Comparison of ENCODE assay signal across 17 cellular contexts in genomic region chr2:96918092-96918753, GRCh38. TPM values are rescaled to one million over a fixed set of nuclear protein-coding genes. Genes with fewer than 3 reads are reported as not detected.
A peak's percentile ranks its signal among the peaks of the same experiment; 100 is the strongest.
DNase-seq lines count a peak whose midpoint lies in the region; ATAC-seq, FAIRE-seq and TF ChIP-seq lines count a peak whose summit lies in the region.
"Had no signal": no experiment of that assay in that cellular context is flagged by ENCODE, and none has a peak within 500 bp of the region (broad histone marks: within the 10 kb centered on the region; RNA-seq: fewer than 3 reads in every experiment).

No MANE protein-coding gene starts in this region.

- FAIRE-seq in K562 (lab: Jason Lieb, UNC) = no peak
- FAIRE-seq: A204.1, H54 had no signal

- no peaks in the 10 kb centered on the region for H3K27me3 ChIP-seq in Caco-2 (replicated peaks; ENCODE audit: control insufficient read depth, insufficient read depth, low read length)
- H3K27me3 ChIP-seq in K562 (ENCODE audit: control insufficient read depth in 2 of 2, insufficient read depth in 2 of 2, low read length in 2 of 2) = no peaks in the 10 kb centered on the region
- H3K27me3 ChIP-seq in neural progenitor cell = no peaks in the 10 kb centered on the region
- H3K27me3 ChIP-seq in ascending aorta = no peaks in the 10 kb centered on the region
- H3K27me3 ChIP-seq: BE2C had no signal

- H4K20me1 ChIP-seq in K562 (replicated peaks; ENCODE audit: control insufficient read depth, insufficient read depth, low read length) (no peaks in the 10 kb centered on the region), neural progenitor cell (ENCODE audit: low read depth) (no peaks in the 10 kb centered on the region)

- H3K4me3 Mint-ChIP-seq in Caco-2 (ENCODE audit: unreplicated experiment) (no peak overlapping the region), neural progenitor cell (no peak overlapping the region), type B pancreatic cell (no peak overlapping the region)
- H3K4me3 Mint-ChIP-seq: CD4-positive, alpha-beta T cell had no signal

- POLR2A ChIA-PET in Caco-2 (lab: Charles Lee) = no interaction called here
- POLR2A ChIA-PET in K562 (lab: Yijun Ruan, JAX) = interaction anchor here (0.7 to 1.5 kb wide), 7 partner anchors 10 to 1200 kb away, joined by 3 to 5 read pairs (median 3); no protein-coding TSS in a partner anchor

- H2AFZ ChIP-seq in K562 (ENCODE audit: low read depth, low read length) = no peak overlapping the region
- H2AFZ ChIP-seq in neural progenitor cell (replicated peaks) = no peak overlapping the region
- H2AFZ ChIP-seq: GM23248 had no signal

- H3K4me2 ChIP-seq in K562 (ENCODE audit: insufficient read depth, low read length) = peak overlapping the region; percentile 84
- no peak overlapping the region for H3K4me2 ChIP-seq in neural progenitor cell

- DNase-seq in Caco-2 = no peak
- DNase-seq in K562 (ENCODE audit: extremely low read depth in 1 of 4, low spot score in 3 of 4) = no peak
- no peak for DNase-seq in neural progenitor cell (ENCODE audit: low spot score)
- DNase-seq in NCI-H345 (lab: John Stamatoyannopoulos, UW) = no peak
- DNase-seq in type B pancreatic cell (ENCODE audit: extremely low spot score, unreplicated experiment) = no peak
- no peak for DNase-seq in ascending aorta (ENCODE audit: low spot score in 2 of 2)
- DNase-seq: ACHN; BE2C; C1 segment of cervical spinal cord; Calu3; CD4-positive, alpha-beta T cell; DMS79 treated with DMSO at 0.1 percent for 48 hours; GF-D8; GM23248; HCEC 1CT had no signal

- peak overlapping the region in 1 of 2 experiments; percentile 63; a peak in 2 of 4 replicates for H3K9ac ChIP-seq in K562 (ENCODE audit: insufficient read depth in 1 of 2, low read depth in 2 of 2, low read length in 2 of 2)
- H3K9ac ChIP-seq in neural progenitor cell = no peak overlapping the region
- H3K9ac ChIP-seq: GM23248 had no signal

- H3K9me3 Mint-ChIP-seq in Caco-2 (ENCODE audit: unreplicated experiment) = no peaks in the 10 kb centered on the region
- peaks cover 15% of the 10 kb centered on the region for H3K9me3 Mint-ChIP-seq in neural progenitor cell
- no peaks in the 10 kb centered on the region for H3K9me3 Mint-ChIP-seq in type B pancreatic cell
- H3K9me3 Mint-ChIP-seq: CD4-positive, alpha-beta T cell had no signal

- TF ChIP-seq CTCF in Caco-2 (IDR thresholded peaks at IDR 0.05; ENCODE audit: insufficient read depth in 1 of 2, low read depth in 1 of 2, low read length in 1 of 2, severe bottlenecking in 1 of 2, unreplicated experiment in 1 of 2) (no peak), K562 (IDR thresholded peaks at IDR 0.05 in 2 of 3, conservative IDR thresholded peaks at IDR 0.05 in 1 of 3; ENCODE audit: insufficient read depth in 2 of 3, low read depth in 1 of 3, low read length in 3 of 3) (no peak), neural progenitor cell (IDR thresholded peaks at IDR 0.05) (no peak), type B pancreatic cell (conservative IDR thresholded peaks at IDR 0.05) (no peak), ascending aorta (IDR thresholded peaks at IDR 0.05) (no peak)

- no peak for TF ChIP-seq EP300 in K562 (IDR thresholded peaks at IDR 0.05; ENCODE audit: low read length)

- H3K9me1 ChIP-seq in K562 (ENCODE audit: control insufficient read depth, insufficient read depth, low read length) = no peaks in the 10 kb centered on the region

- H3K9me3 ChIP-seq in Caco-2 (no peaks in the 10 kb centered on the region), K562 (replicated peaks; ENCODE audit: control insufficient read depth, insufficient read depth, low read depth, low read length) (peaks cover 9% of the 10 kb centered on the region; the same call in 1 of the 2 replicates), neural progenitor cell (ENCODE audit: low read depth) (no peaks in the 10 kb centered on the region), ascending aorta (no peaks in the 10 kb centered on the region)
- H3K9me3 ChIP-seq: BE2C had no signal

- CTCF ChIA-PET in Caco-2 (lab: Charles Lee) (no interaction called here), K562 (lab: Yijun Ruan, JAX; ENCODE audit: low intra/inter-chr PET ratio) (no interaction called here)

- H3K27ac Mint-ChIP-seq in Caco-2 (ENCODE audit: unreplicated experiment) = peak overlapping the region; percentile 28
- peak overlapping the region; percentile 29 for H3K27ac Mint-ChIP-seq in neural progenitor cell
- H3K27ac Mint-ChIP-seq in type B pancreatic cell = no peak overlapping the region

- no peak; the same call in 2 of the 3 replicates for ATAC-seq in K562

- H3K36me3 Mint-ChIP-seq in Caco-2 (ENCODE audit: insufficient read depth, unreplicated experiment) (no peaks in the 10 kb centered on the region), neural progenitor cell (no peaks in the 10 kb centered on the region), type B pancreatic cell (no peaks in the 10 kb centered on the region)

- H3K27me3 Mint-ChIP-seq in Caco-2 (ENCODE audit: insufficient read depth, unreplicated experiment) (no peaks in the 10 kb centered on the region), neural progenitor cell (ENCODE audit: insufficient read depth, low read depth) (peaks cover 7% of the 10 kb centered on the region), type B pancreatic cell (no peaks in the 10 kb centered on the region)
- H3K27me3 Mint-ChIP-seq: CD4-positive, alpha-beta T cell had no signal

- H3K79me2 ChIP-seq in K562 (ENCODE audit: control insufficient read depth, insufficient read depth, low read length) = peaks cover 31% of the 10 kb centered on the region
- H3K79me2 ChIP-seq in neural progenitor cell (ENCODE audit: low read depth) = no peaks in the 10 kb centered on the region

- H3K36me3 ChIP-seq in Caco-2 (ENCODE audit: control insufficient read depth, insufficient read depth, low read length) (no peaks in the 10 kb centered on the region), K562 (ENCODE audit: control insufficient read depth, insufficient read depth, low read length) (peaks cover 7% of the 10 kb centered on the region; the same call in 2 of the 3 replicates), neural progenitor cell (no peaks in the 10 kb centered on the region), ascending aorta (no peaks in the 10 kb centered on the region)
- H3K36me3 ChIP-seq: BE2C had no signal

- TF ChIP-seq RAD21 in K562 (CRISPR knock-in tag; conservative IDR thresholded peaks at IDR 0.05 in 1 of 2, IDR thresholded peaks at IDR 0.05 in 1 of 2) = no peak

- TF ChIP-seq POLR2A in K562 (conservative IDR thresholded peaks at IDR 0.05) = no peak

- H3K27ac ChIP-seq in K562 (ENCODE audit: extremely low read depth, low read depth, low read length) (peak overlapping the region; percentile 90), neural progenitor cell (no peak overlapping the region), ascending aorta (no peak overlapping the region)
- H3K27ac ChIP-seq: GM23248 had no signal

- peaks cover 45% of the 10 kb centered on the region for H3K4me1 Mint-ChIP-seq in Caco-2 (ENCODE audit: low read depth, unreplicated experiment)
- H3K4me1 Mint-ChIP-seq in neural progenitor cell = peaks cover 7% of the 10 kb centered on the region
- H3K4me1 Mint-ChIP-seq in type B pancreatic cell (ENCODE audit: unreplicated experiment) = peaks cover 20% of the 10 kb centered on the region

- peaks cover 6% of the 10 kb centered on the region for H3F3A ChIP-seq in neural progenitor cell (ENCODE audit: low read depth)

- in situ Hi-C loops in K562 (cut with MboI) = no loop called here

- intact Hi-C loops in Caco-2 (cut with micrococcal nuclease; ENCODE audit: unreplicated experiment) (no loop called here), K562 (cut with micrococcal nuclease) (loop anchor here (1.0 to 2.0 kb wide), 2 partner anchors 23 to 60 kb away; partner anchors contain the start of gene ANKRD39), ascending aorta (cut with DNase I) (no loop called here)

- H3K4me3 ChIP-seq in Caco-2 (ENCODE audit: low read depth, low read length) (no peak overlapping the region), K562 (no peak overlapping the region), neural progenitor cell (no peak overlapping the region), ascending aorta (no peak overlapping the region)
- H3K4me3 ChIP-seq: GM23248 had no signal

- H3K4me1 ChIP-seq in Caco-2 (peaks cover 24% of the 10 kb centered on the region), K562 (replicated peaks in 1 of 2; ENCODE audit: control insufficient read depth in 2 of 2, insufficient read depth in 2 of 2, low read length in 2 of 2) (peaks cover 68 to 69% of the 10 kb centered on the region in 2 experiments), neural progenitor cell (peaks cover 6% of the 10 kb centered on the region), ascending aorta (no peaks in the 10 kb centered on the region)
- H3K4me1 ChIP-seq: BE2C had no signal

- BruUV-seq in Caco-2 (replicated peaks; lab: Mats Ljungman, UMichigan) = no TSS peak
- no TSS peak for BruUV-seq in K562 (replicated peaks; lab: Mats Ljungman, UMichigan)

RNA-seq across cellular contexts. Expression of gene SEMA4C, which starts 48.3 kb away (rescaled TPM):
- total RNA-seq in Caco-2 (2022) (29.9 and 31.4 TPM in 2 replicates), K562 (2014; rRNA removed) (28.8 and 35.6 TPM in 2 replicates), K562 (2014; rRNA removed; fragmentation: Illumina TruSeq; extraction: Trizol) (7.3 and 9.5 TPM in 2 replicates), K562 (2015; rRNA removed; fragmentation: Illumina TruSeq; extraction: Trizol) (23.9 and 24.6 TPM in 2 replicates), K562 (2021) (45.2 and 54.4 TPM in 2 replicates), neural progenitor cell (ENCODE audit: low replicate concordance) (39.1 and 103 TPM in 2 replicates), type B pancreatic cell (ENCODE audit: low replicate concordance) (45.5 and 58.1 TPM in 2 replicates), ascending aorta (56.9 TPM)
- total RNA-seq in K562 (2011; cell fraction: chromatin; rRNA removed; ENCODE audit: low replicate concordance) = 229 and 466 TPM in 2 replicates
- 309 and 326 TPM in 2 replicates for total RNA-seq in K562 (2011; cell fraction: nucleolus; rRNA removed)
- 244 and 282 TPM in 2 replicates for total RNA-seq in K562 (2011; cell fraction: nucleoplasm; rRNA removed)
- polyA plus RNA-seq in K562 (2011; rRNA removed) (59.7 and 110 TPM in 2 replicates), K562 (2014; fragmentation: Illumina TruSeq; extraction: Trizol) (21.8 and 29.4 TPM in 2 replicates), K562 (2014; fragmentation: Nextera tagmentation; extraction: Ambion mirVana) (under 1 TPM; 0.32 to 0.89 TPM), K562 (2014; rRNA removed) (35.5 and 36.2 TPM in 2 replicates)
- polyA plus RNA-seq in K562 (2011; cell fraction: cytosol; rRNA removed) = 50.2 and 68.3 TPM in 2 replicates
- polyA plus RNA-seq in K562 (2011; cell fraction: nucleus; rRNA removed) = 313 and 392 TPM in 2 replicates
- 39.1 and 59.5 TPM in 2 replicates for polyA plus RNA-seq in K562 (2012)
- 56.4 and 73.7 TPM in 2 replicates for polyA minus RNA-seq in K562 (2011; rRNA and poly(A)+ RNA removed)
- 58.2 and 59.2 TPM in 2 replicates for polyA minus RNA-seq in K562 (2011; cell fraction: cytosol; rRNA and poly(A)+ RNA removed)
- 58.7 and 72.1 TPM in 2 replicates for polyA minus RNA-seq in K562 (2011; cell fraction: nucleus; rRNA and poly(A)+ RNA removed)
